ENCODE assay signal across 17 cellular contexts in genomic region chr14:95185033-95185432, GRCh38. TPM values are rescaled to one million over a fixed set of nuclear protein-coding genes. Genes with fewer than 3 reads are reported as not detected.
A peak's percentile ranks its signal among the peaks of the same experiment; 100 is the strongest.
DNase-seq lines count a peak whose midpoint lies in the region; TF ChIP-seq lines count a peak whose summit lies in the region.
"Had no signal": no experiment of that assay in that cellular context is flagged by ENCODE, and none has a peak within 500 bp of the region (broad histone marks: within the 10 kb centered on the region; RNA-seq: fewer than 3 reads in every experiment).

No MANE protein-coding gene starts in this region.

- H3K27ac ChIP-seq in liver (ENCODE audit: low read depth in 1 of 2, low read length in 2 of 2) (peak overlapping the region; percentile 71 to 92), skeletal muscle tissue (ENCODE audit: low read depth, low read length) (peak overlapping the region; percentile 77)

- H3K36me3 Mint-ChIP-seq in CD14-positive monocyte: peaks cover 30% of the 10 kb centered on the region in 2 donors
- H3K36me3 Mint-ChIP-seq in dendritic cell treated with granulocyte-macrophage colony-stimulating factor and Interleukin-4, amounts not matched to agents 40 ng/mL and 50 ng/mL, for 4 days (ENCODE audit: low read depth): peaks cover 17% of the 10 kb centered on the region

- peaks cover 69% of the 10 kb centered on the region for H3K4me1 Mint-ChIP-seq in CD14-positive monocyte
- H3K4me1 Mint-ChIP-seq in dendritic cell treated with granulocyte-macrophage colony-stimulating factor and Interleukin-4, amounts not matched to agents 40 ng/mL and 50 ng/mL, for 4 days (ENCODE audit: low read depth): peaks cover 86% of the 10 kb centered on the region

- H3K27me3 ChIP-seq in liver (ENCODE audit: control insufficient read depth in 4 of 4, insufficient read depth in 4 of 4, low read length in 3 of 4): no peaks in the 10 kb centered on the region
- no peaks in the 10 kb centered on the region for H3K27me3 ChIP-seq in skeletal muscle tissue (ENCODE audit: control insufficient read depth in 3 of 3, insufficient read depth in 3 of 3, low read length in 3 of 3)
- H3K27me3 ChIP-seq in MG63: no peaks in the 10 kb centered on the region

- H3K4me3 ChIP-seq in liver (ENCODE audit: low read depth in 1 of 3, low read length in 3 of 3) (no peak overlapping the region), skeletal muscle tissue (ENCODE audit: low read length in 3 of 3) (no peak overlapping the region), MG63 (no peak overlapping the region)

- peaks cover 0 to 10% (median 7%) of the 10 kb centered on the region in 7 donors for H3K9me3 Mint-ChIP-seq in CD14-positive monocyte
- H3K9me3 Mint-ChIP-seq in dendritic cell treated with granulocyte-macrophage colony-stimulating factor and Interleukin-4, amounts not matched to agents 40 ng/mL and 50 ng/mL, for 4 days: peaks cover 9% of the 10 kb centered on the region
- H3K9me3 Mint-ChIP-seq: CD8-positive, alpha-beta T cell had no signal

- H3K27ac Mint-ChIP-seq in CD14-positive monocyte: peak overlapping the region; percentile 97 to 100 (median 99)
- peak overlapping the region; percentile 97 for H3K27ac Mint-ChIP-seq in dendritic cell treated with granulocyte-macrophage colony-stimulating factor and Interleukin-4, amounts not matched to agents 40 ng/mL and 50 ng/mL, for 4 days
- H3K27ac Mint-ChIP-seq: activated naive CD4-positive, alpha-beta T cell treated with anti-CD3 and anti-CD28 coated beads, Interleukin-2, amount 50 U/mL, for 24 hours; CD8-positive, alpha-beta T cell; endodermal cell had no signal

- DNase-seq in CD14-positive monocyte (ENCODE audit: low spot score) (no peak), HK-2 (ENCODE audit: unreplicated experiment) (no peak), MG63 (no peak), cerebellum (ENCODE audit: low spot score) (no peak)
- DNase-seq in activated effector memory CD4-positive, alpha-beta T cell treated with anti-CD3 and anti-CD28 coated beads, Interleukin-2, amount 50 U/mL, for 16 hours: no peak
- DNase-seq: ACHN; activated CD4-positive, alpha-beta T cell treated with anti-CD3 and anti-CD28 coated beads, Interleukin-2, amount 50 U/mL, for 4 hours; activated T-cell treated with anti-CD3 and anti-CD28 coated beads, Interleukin-2, amount 50 U/mL, for 1 hour; CD8-positive, alpha-beta T cell; endodermal cell; NCI-H1092; stimulated activated CD4-positive, alpha-beta T cell treated with anti-CD3 and anti-CD28 coated beads, Interleukin-12 subunit alpha, Interleukin-12 subunit beta, amount 100 ng/mL, for 4 hours; stimulated activated naive CD4-positive, alpha-beta T cell had no signal

- H3K9ac ChIP-seq in liver (ENCODE audit: low read depth in 1 of 2, low read length in 2 of 2) (no peak overlapping the region), skeletal muscle tissue (ENCODE audit: low read depth in 1 of 3, low read length in 3 of 3) (no peak overlapping the region)

- 49% methylated on average over 6 of the region's 6 CpGs for WGBS in liver

- no peaks in the 10 kb centered on the region for H3K9me3 ChIP-seq in liver (ENCODE audit: control insufficient read depth in 4 of 4, low read length in 3 of 4)
- no peaks in the 10 kb centered on the region for H3K9me3 ChIP-seq in skeletal muscle tissue (ENCODE audit: control insufficient read depth in 3 of 3, low read length in 3 of 3)
- no peaks in the 10 kb centered on the region for H3K9me3 ChIP-seq in MG63

- H3K4me1 ChIP-seq in liver (ENCODE audit: control insufficient read depth in 4 of 4, insufficient read depth in 4 of 4, low read length in 3 of 4) (peaks cover 14 to 57% (median 51%) of the 10 kb centered on the region in 4 donors), skeletal muscle tissue (ENCODE audit: control insufficient read depth in 3 of 3, insufficient read depth in 3 of 3, low read length in 3 of 3) (peaks cover 23 to 38% (median 34%) of the 10 kb centered on the region in 3 donors)

- peak overlapping the region; percentile 84 to 99 for H3K4me3 Mint-ChIP-seq in CD14-positive monocyte
- H3K4me3 Mint-ChIP-seq in dendritic cell treated with granulocyte-macrophage colony-stimulating factor and Interleukin-4, amounts not matched to agents 40 ng/mL and 50 ng/mL, for 4 days: peak overlapping the region; percentile 78
- H3K4me3 Mint-ChIP-seq: activated naive CD4-positive, alpha-beta T cell treated with anti-CD3 and anti-CD28 coated beads, Interleukin-2, amount 50 U/mL, for 24 hours; CD8-positive, alpha-beta T cell; endodermal cell had no signal

- H3K27me3 Mint-ChIP-seq in CD14-positive monocyte (ENCODE audit: low read depth in 3 of 3): peaks cover 0 to 2% (median 1%) of the 10 kb centered on the region in 3 donors
- H3K27me3 Mint-ChIP-seq in dendritic cell treated with granulocyte-macrophage colony-stimulating factor and Interleukin-4, amounts not matched to agents 40 ng/mL and 50 ng/mL, for 4 days: no peaks in the 10 kb centered on the region

- H3K36me3 ChIP-seq in liver (ENCODE audit: control insufficient read depth in 4 of 4, insufficient read depth in 3 of 4, low read depth in 1 of 4, low read length in 3 of 4): peaks cover 0 to 2% (median 0%) of the 10 kb centered on the region in 4 donors
- peaks cover 0 to 3% (median 0%) of the 10 kb centered on the region in 3 donors for H3K36me3 ChIP-seq in skeletal muscle tissue (ENCODE audit: control insufficient read depth in 3 of 3, insufficient read depth in 3 of 3, low read length in 3 of 3)
- H3K36me3 ChIP-seq in MG63: no peaks in the 10 kb centered on the region

- TF ChIP-seq CTCF in CD14-positive monocyte (IDR thresholded peaks at IDR 0.05): no peak
- TF ChIP-seq CTCF in liver (IDR thresholded peaks at IDR 0.05; ENCODE audit: low read depth, low read length, missing input control): no peak

- TF ChIP-seq RAD21 in liver (IDR thresholded peaks at IDR 0.05): no peak

- intact Hi-C loops in CD14-positive monocyte (cut with micrococcal nuclease): loop anchor here (5.0 to 10.0 kb wide), 2 partner anchors 48 to 140 kb away; no protein-coding TSS in a partner anchor
- intact Hi-C loops in dendritic cell treated with granulocyte-macrophage colony-stimulating factor and Interleukin-4, amounts not matched to agents 40 ng/mL and 50 ng/mL, for 4 days (cut with micrococcal nuclease): loop anchor here (5.0 kb wide), 1 partner anchor 43 kb away; no protein-coding TSS in a partner anchor

TF ChIP-seq in liver, 16 proteins besides CTCF, POLR2A, EP300 and RAD21:
- TF ChIP-seq EGR1 (IDR thresholded peaks at IDR 0.05; ENCODE audit: low read depth in 2 of 2) (no peak), HNF4A (conservative IDR thresholded peaks at IDR 0.05) (peak; percentile 91 to 92), REST (IDR thresholded peaks at IDR 0.05) (no peak), SP1 (IDR thresholded peaks at IDR 0.05) (peak; percentile 62), RXRA (IDR thresholded peaks at IDR 0.05) (peak; percentile 33 to 76), TAF1 (conservative IDR thresholded peaks at IDR 0.05) (no peak), JUND (IDR thresholded peaks at IDR 0.05) (peak in 1 of 2 donors; percentile 48), MAX (IDR thresholded peaks at IDR 0.05) (peak; percentile 55), HNF4G (IDR thresholded peaks at IDR 0.05) (peak; percentile 82)
- TF ChIP-seq, protein P1, sequence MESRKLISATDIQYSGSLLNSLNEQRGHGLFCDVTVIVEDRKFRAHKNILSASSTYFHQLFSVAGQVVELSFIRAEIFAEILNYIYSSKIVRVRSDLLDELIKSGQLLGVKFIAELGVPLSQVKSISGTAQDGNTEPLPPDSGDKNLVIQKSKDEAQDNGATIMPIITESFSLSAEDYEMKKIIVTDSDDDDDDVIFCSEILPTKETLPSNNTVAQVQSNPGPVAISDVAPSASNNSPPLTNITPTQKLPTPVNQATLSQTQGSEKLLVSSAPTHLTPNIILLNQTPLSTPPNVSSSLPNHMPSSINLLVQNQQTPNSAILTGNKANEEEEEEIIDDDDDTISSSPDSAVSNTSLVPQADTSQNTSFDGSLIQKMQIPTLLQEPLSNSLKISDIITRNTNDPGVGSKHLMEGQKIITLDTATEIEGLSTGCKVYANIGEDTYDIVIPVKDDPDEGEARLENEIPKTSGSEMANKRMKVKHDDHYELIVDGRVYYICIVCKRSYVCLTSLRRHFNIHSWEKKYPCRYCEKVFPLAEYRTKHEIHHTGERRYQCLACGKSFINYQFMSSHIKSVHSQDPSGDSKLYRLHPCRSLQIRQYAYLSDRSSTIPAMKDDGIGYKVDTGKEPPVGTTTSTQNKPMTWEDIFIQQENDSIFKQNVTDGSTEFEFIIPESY (IDR thresholded peaks at IDR 0.05): peak; percentile 23

RNA-seq across cellular contexts. Expression of gene DICER1, which starts 27.7 kb away (rescaled TPM):
- 10 to 100 TPM; 26.5 to 38.4 TPM for polyA plus RNA-seq in CD14-positive monocyte
- total RNA-seq in liver: 10 to 100 TPM; 29.8 to 43.6 TPM
- polyA plus RNA-seq in liver: 10 to 100 TPM in 1 of 2 donors, 1 to 10 TPM in 1; 7.5 to 10.8 TPM
- total RNA-seq in skeletal muscle tissue: 107 TPM
- total RNA-seq in MG63 (2014; rRNA removed; shearing (Covaris generic); ENCODE audit: low replicate concordance): 10.1 and 11.2 TPM in 2 replicates
- total RNA-seq in cerebellum: 112 TPM
